10 cellular contexts compared by ENCODE assay signal in the genomic region with DNA sequence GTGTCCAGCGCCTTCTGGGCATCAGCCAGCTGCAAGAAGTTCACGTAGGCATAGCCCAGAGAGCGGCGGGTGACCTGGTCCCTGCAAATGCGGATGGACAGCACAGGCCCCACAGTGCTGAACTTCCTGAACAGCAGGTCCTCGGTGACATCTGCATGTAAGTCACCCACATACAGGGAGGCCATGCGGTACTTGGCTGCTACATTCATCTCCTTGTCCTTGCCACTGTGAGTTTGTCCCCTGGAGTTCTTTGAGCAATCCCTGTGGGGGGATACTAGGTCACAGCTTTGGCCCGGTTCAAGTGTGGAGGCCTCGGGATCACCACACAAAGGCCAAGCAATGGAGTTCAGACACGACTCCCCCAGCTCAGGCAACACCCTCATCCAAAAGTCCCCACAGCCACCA. TPM values are rescaled to one million over a fixed set of nuclear protein-coding genes. Genes with fewer than 3 reads are reported as not detected.
A peak's percentile ranks its signal among the peaks of the same experiment; 100 is the strongest.
DNase-seq lines count a peak whose midpoint lies in the region; ATAC-seq and TF ChIP-seq lines count a peak whose summit lies in the region.
"Had no signal": no experiment of that assay in that cellular context is flagged by ENCODE, and none has a peak within 500 bp of the region (broad histone marks: within the 10 kb centered on the region; RNA-seq: fewer than 3 reads in every experiment).

No MANE protein-coding gene starts in this region.

- peaks cover 0 to 9% (median 0%) of the 10 kb centered on the region in 3 donors for H3K36me3 Mint-ChIP-seq in naive thymus-derived CD8-positive, alpha-beta T cell
- H3K36me3 Mint-ChIP-seq in activated T-cell treated with anti-CD3 and anti-CD28 coated beads, Interleukin-2, amount 50 U/mL, for 72 hours (ENCODE audit: insufficient read depth in 2 of 2): peaks cover 0 to 2% of the 10 kb centered on the region in 2 donors
- H3K36me3 Mint-ChIP-seq: activated CD8-positive, alpha-beta memory T cell treated with anti-CD3 and anti-CD28 coated beads, Interleukin-2, amount 10 ng/mL, durations not matched to agents 7 days and 5 days; IgD-negative memory B cell had no signal

- no peak for TF ChIP-seq POLR2A in gastrocnemius medialis (IDR thresholded peaks at IDR 0.05)

- H3K9me3 ChIP-seq in adipocyte (ENCODE audit: control insufficient read depth, low read length) (no peaks in the 10 kb centered on the region), gastrocnemius medialis (no peaks in the 10 kb centered on the region)

- H3K27ac ChIP-seq in gastrocnemius medialis: peak overlapping the region; percentile 49 to 73 (median 61)

- no peak overlapping the region for H3K27ac Mint-ChIP-seq in naive thymus-derived CD8-positive, alpha-beta T cell
- H3K27ac Mint-ChIP-seq in activated T-cell treated with anti-CD3 and anti-CD28 coated beads, Interleukin-2, amount 50 U/mL, for 72 hours: no peak overlapping the region
- H3K27ac Mint-ChIP-seq: activated CD8-positive, alpha-beta memory T cell treated with anti-CD3 and anti-CD28 coated beads, Interleukin-2, amount 10 ng/mL, durations not matched to agents 7 days and 5 days; IgD-negative memory B cell had no signal

- peaks cover 2 to 12% (median 9%) of the 10 kb centered on the region in 5 donors for H3K27me3 Mint-ChIP-seq in naive thymus-derived CD8-positive, alpha-beta T cell
- H3K27me3 Mint-ChIP-seq in activated T-cell treated with anti-CD3 and anti-CD28 coated beads, Interleukin-2, amount 50 U/mL, for 72 hours (ENCODE audit: low read depth): no peaks in the 10 kb centered on the region
- H3K27me3 Mint-ChIP-seq: activated CD8-positive, alpha-beta memory T cell treated with anti-CD3 and anti-CD28 coated beads, Interleukin-2, amount 10 ng/mL, durations not matched to agents 7 days and 5 days had no signal

- DNase-seq in EL (peak; percentile 9), adipocyte (ENCODE audit: low read depth) (no peak), left ventricle myocardium superior (no peak), gastrocnemius medialis (no peak), SHP77 (lab: John Stamatoyannopoulos, UW) (no peak), SKM-1 (lab: John Stamatoyannopoulos, UW; ENCODE audit: unreplicated experiment) (no peak)
- no peak for DNase-seq in naive thymus-derived CD8-positive, alpha-beta T cell
- no peak for DNase-seq in activated T-cell treated with anti-CD3 and anti-CD28 coated beads, Interleukin-2, amount 50 U/mL, for 72 hours
- DNase-seq: activated CD8-positive, alpha-beta memory T cell treated with anti-CD3 and anti-CD28 coated beads, Interleukin-2, amount 10 ng/mL, durations not matched to agents 7 days and 5 days had no signal

- H3K9ac ChIP-seq in adipocyte (ENCODE audit: low read length): peak overlapping the region; percentile 78

- in situ Hi-C loops in gastrocnemius medialis (cut with MboI; ENCODE audit: low sequenced_read_pairs in 4 of 4): no loop called here

- no peak for TF ChIP-seq CTCF in gastrocnemius medialis (IDR thresholded peaks at IDR 0.05 in 4 of 5, conservative IDR thresholded peaks at IDR 0.05 in 1 of 5)

- no peak overlapping the region for H3K4me3 Mint-ChIP-seq in naive thymus-derived CD8-positive, alpha-beta T cell
- H3K4me3 Mint-ChIP-seq in activated T-cell treated with anti-CD3 and anti-CD28 coated beads, Interleukin-2, amount 50 U/mL, for 72 hours: no peak overlapping the region
- H3K4me3 Mint-ChIP-seq: activated CD8-positive, alpha-beta memory T cell treated with anti-CD3 and anti-CD28 coated beads, Interleukin-2, amount 10 ng/mL, durations not matched to agents 7 days and 5 days; IgD-negative memory B cell had no signal

- H3K27me3 ChIP-seq in adipocyte (replicated peaks; ENCODE audit: control insufficient read depth, insufficient read depth, low read length) (no peaks in the 10 kb centered on the region), gastrocnemius medialis (no peaks in the 10 kb centered on the region)

- ATAC-seq in left ventricle myocardium superior (peak; percentile 35), gastrocnemius medialis (no peak)
- no peak for ATAC-seq in naive thymus-derived CD8-positive, alpha-beta T cell
- ATAC-seq in activated T-cell treated with anti-CD3 and anti-CD28 coated beads, Interleukin-2, amount 50 U/mL, for 72 hours (replicated peaks in 1 of 2): no peak
- ATAC-seq: activated CD8-positive, alpha-beta memory T cell treated with anti-CD3 and anti-CD28 coated beads, Interleukin-2, amount 10 ng/mL, durations not matched to agents 7 days and 5 days had no signal

- peak overlapping the region; percentile 80 for H3K4me3 ChIP-seq in adipocyte (ENCODE audit: low read length)
- H3K4me3 ChIP-seq in gastrocnemius medialis: peak overlapping the region; percentile 48 to 58 (median 54)

- H3K36me3 ChIP-seq in adipocyte (ENCODE audit: control insufficient read depth, insufficient read depth, low read length, severe bottlenecking): no peaks in the 10 kb centered on the region
- H3K36me3 ChIP-seq in gastrocnemius medialis: no peaks in the 10 kb centered on the region

- intact Hi-C loops in left ventricle myocardium superior (cut with micrococcal nuclease): no loop called here
- intact Hi-C loops in gastrocnemius medialis (cut with DNase I; ENCODE audit: low total_unique reads): no loop called here

- peaks cover 5% of the 10 kb centered on the region for H3K4me1 ChIP-seq in adipocyte (ENCODE audit: control insufficient read depth, insufficient read depth, low read length)
- H3K4me1 ChIP-seq in gastrocnemius medialis: peaks cover 0 to 3% of the 10 kb centered on the region in 2 donors

- POLR2A ChIA-PET in naive thymus-derived CD8-positive, alpha-beta T cell (lab: Charles Lee): no interaction called here

- H3K4me1 Mint-ChIP-seq in naive thymus-derived CD8-positive, alpha-beta T cell: no peaks in the 10 kb centered on the region
- no peaks in the 10 kb centered on the region for H3K4me1 Mint-ChIP-seq in activated T-cell treated with anti-CD3 and anti-CD28 coated beads, Interleukin-2, amount 50 U/mL, for 72 hours (ENCODE audit: low read depth)
- H3K4me1 Mint-ChIP-seq: activated CD8-positive, alpha-beta memory T cell treated with anti-CD3 and anti-CD28 coated beads, Interleukin-2, amount 10 ng/mL, durations not matched to agents 7 days and 5 days; IgD-negative memory B cell had no signal

- H3K9me3 Mint-ChIP-seq in naive thymus-derived CD8-positive, alpha-beta T cell: peaks cover 0 to 10% (median 5%) of the 10 kb centered on the region in 9 donors
- peaks cover 4 to 8% of the 10 kb centered on the region in 2 donors for H3K9me3 Mint-ChIP-seq in activated T-cell treated with anti-CD3 and anti-CD28 coated beads, Interleukin-2, amount 50 U/mL, for 72 hours

RNA-seq across cellular contexts. Expression of gene PABPC4L, which starts 0.8 kb away (rescaled TPM):
- total RNA-seq in left ventricle myocardium superior: 0.89 TPM
- under 1 TPM in 3 of 4 donors, not detected in 1; 0.09 to 0.51 (median 0.39) TPM for total RNA-seq in gastrocnemius medialis
- total RNA-seq in naive thymus-derived CD8-positive, alpha-beta T cell: not detected
- polyA plus RNA-seq in naive thymus-derived CD8-positive, alpha-beta T cell: not detected
- total RNA-seq in activated T-cell treated with anti-CD3 and anti-CD28 coated beads, Interleukin-2, amount 50 U/mL, for 72 hours: not detected
- total RNA-seq: activated CD8-positive, alpha-beta memory T cell treated with anti-CD3 and anti-CD28 coated beads, Interleukin-2, amount 10 ng/mL, durations not matched to agents 7 days and 5 days had no signal
- polyA plus RNA-seq: IgD-negative memory B cell had no signal
